In genomic region chr16:69532761-69533459, GRCh38 we compare ENCODE assay signal across 1 cellular context.
TF ChIP-seq lines count a peak whose summit lies in the region.

No MANE protein-coding gene starts in this region.

TF ChIP-seq in WTC11, 78 proteins besides CTCF, POLR2A, EP300 and RAD21 (continued from another document):
- TF ChIP-seq ELF4 (CRISPR knock-in tag; IDR thresholded peaks at IDR 0.05; ENCODE audit: low read depth) (no peak), ZBTB21 (CRISPR knock-in tag; IDR thresholded peaks at IDR 0.05; ENCODE audit: borderline replicate concordance) (no peak), PRRX2 (CRISPR knock-in tag; IDR thresholded peaks at IDR 0.05) (no peak), ZNF317 (CRISPR knock-in tag; IDR thresholded peaks at IDR 0.05; ENCODE audit: borderline replicate concordance, low read depth) (no peak), RORB (CRISPR knock-in tag; IDR thresholded peaks at IDR 0.05) (no peak), E2F1 (CRISPR knock-in tag; IDR thresholded peaks at IDR 0.05) (no peak), RELA (CRISPR knock-in tag; IDR thresholded peaks at IDR 0.05; ENCODE audit: borderline replicate concordance) (no peak), SMAD4 (CRISPR knock-in tag; IDR thresholded peaks at IDR 0.05) (no peak), ZNF219 (CRISPR knock-in tag; IDR thresholded peaks at IDR 0.05; ENCODE audit: borderline replicate concordance) (no peak), GTF2I (CRISPR knock-in tag; conservative IDR thresholded peaks at IDR 0.05) (no peak), ZNF232 (CRISPR knock-in tag; IDR thresholded peaks at IDR 0.05) (no peak), ZNF532 (CRISPR knock-in tag; IDR thresholded peaks at IDR 0.05; ENCODE audit: borderline replicate concordance) (no peak), MLX (CRISPR knock-in tag; IDR thresholded peaks at IDR 0.05) (no peak), GABPB1 (CRISPR knock-in tag; IDR thresholded peaks at IDR 0.05) (no peak), SP1 (CRISPR knock-in tag; conservative IDR thresholded peaks at IDR 0.05) (no peak), MAX (CRISPR knock-in tag; IDR thresholded peaks at IDR 0.05) (no peak), ZNF138 (CRISPR knock-in tag; conservative IDR thresholded peaks at IDR 0.05) (no peak), STAT6 (CRISPR knock-in tag; conservative IDR thresholded peaks at IDR 0.05; ENCODE audit: low read depth) (no peak)
TF ChIP-seq in WTC11: peak in this region for 0.
